Comparison of ENCODE assay signal across 10 cellular contexts in genomic region chr5:167565555-167565954, GRCh38.
DNase-seq lines count a peak whose midpoint lies in the region; ATAC-seq, FAIRE-seq and TF ChIP-seq lines count a peak whose summit lies in the region.
"Had no signal": no experiment of that assay in that cellular context is flagged by ENCODE, and none has a peak within 500 bp of the region (broad histone marks: within the 10 kb centered on the region; RNA-seq: fewer than 3 reads in every experiment).

No MANE protein-coding gene starts in this region.

- TF ChIP-seq CTCF in AG09319 (IDR thresholded peaks at IDR 0.05; ENCODE audit: low read depth, low read length) (peak; percentile 15), H9 (conservative IDR thresholded peaks at IDR 0.05) (peak; percentile 57)

- H3K23ac ChIP-seq in H9 (ENCODE audit: insufficient read length, low read depth, low read length): no peak overlapping the region

- no CpG with 5 or more reads among the region's 3 CpGs for WGBS in H9 (ENCODE audit: extremely low coverage, insufficient read length, low lambda C conversion rate)

- H3K79me2 ChIP-seq in H9 (ENCODE audit: insufficient read depth, low read length): no peaks in the 10 kb centered on the region

- no peak overlapping the region for H2BK15ac ChIP-seq in H9 (ENCODE audit: low read depth, low read length)

- no peak overlapping the region for H2BK20ac ChIP-seq in H9 (ENCODE audit: low read depth, low read length, poor library complexity, severe bottlenecking)

- no peak overlapping the region for H4K8ac ChIP-seq in H9 (replicated peaks; ENCODE audit: insufficient read length, low read depth, low read length)

- no peak overlapping the region for H4K5ac ChIP-seq in H9 (ENCODE audit: insufficient read length, low read depth, low read length)

- H3T11ph ChIP-seq in H9 (ENCODE audit: low read length): no peak overlapping the region

- no peaks in the 10 kb centered on the region for H3K79me1 ChIP-seq in H9 (ENCODE audit: insufficient read depth, low read depth, low read length, poor library complexity, severe bottlenecking)

- H3K27ac Mint-ChIP-seq in H9: no peak overlapping the region
- no peak overlapping the region for H3K27ac Mint-ChIP-seq in activated naive CD8-positive, alpha-beta T cell treated with anti-CD3 and anti-CD28 coated beads, Interleukin-2, amount 50 U/mL, for 24 hours

- peaks cover 6% of the 10 kb centered on the region; the same call in 1 of the 2 replicates for H3K4me1 ChIP-seq in H9 (ENCODE audit: insufficient read depth, low read length)

- no peak overlapping the region for H2AK5ac ChIP-seq in H9 (ENCODE audit: insufficient read length, low read length)

- no peaks in the 10 kb centered on the region for H3K9me3 Mint-ChIP-seq in H9
- peaks cover 4% of the 10 kb centered on the region for H3K9me3 Mint-ChIP-seq in activated naive CD8-positive, alpha-beta T cell treated with anti-CD3 and anti-CD28 coated beads, Interleukin-2, amount 50 U/mL, for 24 hours
- peaks cover 8% of the 10 kb centered on the region for H3K9me3 Mint-ChIP-seq in activated T-cell treated with anti-CD3 and anti-CD28 coated beads, Interleukin-2, amount 50 U/mL, for 4 hours

- no peaks in the 10 kb centered on the region for H3K36me3 Mint-ChIP-seq in H9 (ENCODE audit: insufficient read depth in 1 of 3, low read depth in 3 of 3)
- no peaks in the 10 kb centered on the region for H3K36me3 Mint-ChIP-seq in activated naive CD8-positive, alpha-beta T cell treated with anti-CD3 and anti-CD28 coated beads, Interleukin-2, amount 50 U/mL, for 24 hours (ENCODE audit: low read depth)
- H3K36me3 Mint-ChIP-seq in activated T-cell treated with anti-CD3 and anti-CD28 coated beads, Interleukin-2, amount 50 U/mL, for 4 hours (ENCODE audit: insufficient read depth): no peaks in the 10 kb centered on the region

- H4K91ac ChIP-seq in H9 (ENCODE audit: insufficient read length, low read depth, low read length): no peak overlapping the region

- H2BK12ac ChIP-seq in H9 (ENCODE audit: insufficient read length, low read depth, low read length): no peak overlapping the region

- no peaks in the 10 kb centered on the region for H4K20me1 ChIP-seq in H9 (ENCODE audit: control insufficient read depth, insufficient read depth, insufficient read length)

- H3K27me3 ChIP-seq in H9 (ENCODE audit: insufficient read depth, low read length): no peaks in the 10 kb centered on the region

- no peak for ATAC-seq in activated naive CD8-positive, alpha-beta T cell treated with anti-CD3 and anti-CD28 coated beads, Interleukin-2, amount 50 U/mL, for 24 hours
- ATAC-seq in GM18519 (IDR thresholded peaks at IDR 0.05; ENCODE audit: low FRiP score, unreplicated experiment): no peak
- ATAC-seq in activated T-cell treated with anti-CD3 and anti-CD28 coated beads, Interleukin-2, amount 50 U/mL, for 4 hours: no peak

- peak; percentile 82 for FAIRE-seq in islet of Langerhans (lab: Jason Lieb, UNC)

- DNase-seq in AG09319 (ENCODE audit: extremely low read depth, low read depth) (no peak), H9 (no peak), SW480 (ENCODE audit: low spot score) (peak; percentile 53)
- no peak for DNase-seq in activated naive CD8-positive, alpha-beta T cell treated with anti-CD3 and anti-CD28 coated beads, Interleukin-2, amount 50 U/mL, for 24 hours
- DNase-seq in activated CD8-positive, alpha-beta memory T cell treated with anti-CD3 and anti-CD28 coated beads for 24 hours: no peak
- DNase-seq in activated T-cell treated with anti-CD3 and anti-CD28 coated beads, Interleukin-2, amount 50 U/mL, for 4 hours: no peak
- DNase-seq: NCI-H146; stimulated activated CD4-positive, alpha-beta T cell treated with anti-CD3 and anti-CD28 coated beads, Interleukin-4, amount 100 ng/mL, for 4 hours had no signal

- H3K4ac ChIP-seq in H9 (ENCODE audit: low read depth, low read length): no peak overlapping the region

- H3K27me3 Mint-ChIP-seq in H9 (ENCODE audit: low read depth): no peaks in the 10 kb centered on the region
- H3K27me3 Mint-ChIP-seq in activated naive CD8-positive, alpha-beta T cell treated with anti-CD3 and anti-CD28 coated beads, Interleukin-2, amount 50 U/mL, for 24 hours: no peaks in the 10 kb centered on the region
- H3K27me3 Mint-ChIP-seq in activated T-cell treated with anti-CD3 and anti-CD28 coated beads, Interleukin-2, amount 50 U/mL, for 4 hours (ENCODE audit: low read depth): no peaks in the 10 kb centered on the region

- no peak overlapping the region for H3K14ac ChIP-seq in H9 (ENCODE audit: insufficient read depth, low read length)

- H3K18ac ChIP-seq in H9 (ENCODE audit: insufficient read length, low read depth, low read length): no peak overlapping the region

- no peaks in the 10 kb centered on the region for H3K9me3 ChIP-seq in H9 (ENCODE audit: control insufficient read depth, low read depth, low read length)

- H3K9ac ChIP-seq in H9 (ENCODE audit: extremely low read depth, insufficient read length, low read length): no peak overlapping the region

- no peak overlapping the region for H2BK5ac ChIP-seq in H9 (ENCODE audit: insufficient read length, low read length)

- H3K4me1 Mint-ChIP-seq in H9: peaks cover 18 to 22% of the 10 kb centered on the region in 2 experiments
- H3K4me1 Mint-ChIP-seq in activated naive CD8-positive, alpha-beta T cell treated with anti-CD3 and anti-CD28 coated beads, Interleukin-2, amount 50 U/mL, for 24 hours: no peaks in the 10 kb centered on the region
- H3K4me1 Mint-ChIP-seq in activated T-cell treated with anti-CD3 and anti-CD28 coated beads, Interleukin-2, amount 50 U/mL, for 4 hours (ENCODE audit: low read depth): no peaks in the 10 kb centered on the region

- H3K23me2 ChIP-seq in H9 (ENCODE audit: insufficient read length, low read depth, low read length, poor library complexity, severe bottlenecking): no peaks in the 10 kb centered on the region

- H2AFZ ChIP-seq in H9 (ENCODE audit: low read length): no peak overlapping the region

- no peak overlapping the region for H3K56ac ChIP-seq in H9 (ENCODE audit: insufficient read length, low read depth, low read length)

- H3K4me2 ChIP-seq in H9 (ENCODE audit: insufficient read depth, insufficient read length, low read length): no peak overlapping the region

- no peak overlapping the region for H3K4me3 Mint-ChIP-seq in H9
- no peak overlapping the region for H3K4me3 Mint-ChIP-seq in activated naive CD8-positive, alpha-beta T cell treated with anti-CD3 and anti-CD28 coated beads, Interleukin-2, amount 50 U/mL, for 24 hours
- H3K4me3 Mint-ChIP-seq in activated T-cell treated with anti-CD3 and anti-CD28 coated beads, Interleukin-2, amount 50 U/mL, for 4 hours: no peak overlapping the region

- no peak overlapping the region for H3K27ac ChIP-seq in H9 (ENCODE audit: insufficient read length, low read depth, low read length)

- H2BK120ac ChIP-seq in H9 (ENCODE audit: low read depth, low read length, poor library complexity, severe bottlenecking): no peak overlapping the region
